13 cellular contexts compared by ENCODE assay signal in the genomic region with DNA sequence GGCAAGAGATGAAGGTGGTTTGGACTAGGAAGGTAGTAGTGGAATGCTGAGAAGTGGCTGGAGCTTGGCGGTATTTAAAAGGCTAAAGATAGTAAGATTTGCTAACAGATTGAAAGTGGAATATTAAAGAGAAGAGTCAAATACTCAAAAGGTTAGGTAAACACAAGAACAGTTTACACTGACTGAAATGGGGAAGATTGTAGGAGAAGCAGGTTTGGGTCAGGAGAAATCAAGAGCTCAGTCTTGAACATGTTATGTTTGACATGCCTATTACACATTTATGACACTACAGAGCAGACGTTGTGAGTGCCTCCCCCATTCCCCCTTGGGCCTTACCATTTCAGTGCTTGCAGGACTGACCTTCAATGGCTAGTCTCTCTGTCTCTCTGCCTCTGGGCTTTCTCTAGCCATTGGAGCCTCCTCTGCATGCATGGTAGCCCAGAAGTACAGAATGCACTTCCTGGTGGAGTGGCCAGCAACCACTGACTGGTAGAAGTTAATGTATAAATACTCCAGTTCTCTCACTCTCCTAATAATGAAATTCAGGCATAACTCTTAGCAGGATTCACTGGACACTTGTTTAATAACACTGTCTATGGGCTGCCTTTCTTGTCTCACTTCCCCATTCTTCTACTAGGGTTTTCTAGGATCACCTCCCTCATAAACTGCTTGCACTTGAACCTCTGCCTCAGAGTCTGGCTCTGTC. TPM values are rescaled to one million over a fixed set of nuclear protein-coding genes. Genes with fewer than 3 reads are reported as not detected.
DNase-seq lines count a peak whose midpoint lies in the region; ATAC-seq and TF ChIP-seq lines count a peak whose summit lies in the region.
"Had no signal": no experiment of that assay in that cellular context is flagged by ENCODE, and none has a peak within 500 bp of the region (broad histone marks: within the 10 kb centered on the region; RNA-seq: fewer than 3 reads in every experiment).

No MANE protein-coding gene starts in this region.

- DNase-seq in Caki2 (ENCODE audit: low read depth): peak; percentile 57
- DNase-seq in HK-2 (ENCODE audit: unreplicated experiment): peak; percentile 13
- no peak for DNase-seq in glutamatergic neuron
- no peak for DNase-seq in NCI-H446 (lab: John Stamatoyannopoulos, UW)
- DNase-seq in NCI-H128 (lab: John Stamatoyannopoulos, UW; ENCODE audit: unreplicated experiment): no peak
- no peak for DNase-seq in activated T-cell treated with anti-CD3 and anti-CD28 coated beads for 4 hours
- no peak for DNase-seq in NCI-H1105 (lab: John Stamatoyannopoulos, UW)
- DNase-seq: activated gamma-delta T cell, MG63, occipital lobe had no signal

- peak; percentile 51 for ATAC-seq in GM19467 (IDR thresholded peaks at IDR 0.05; ENCODE audit: unreplicated experiment)

- in situ Hi-C loops in Caki2 (cut with HindIII; ENCODE audit: low pct_unique_long_range_greater_than_20kb, low sequenced_read_pairs): no loop called here

- H3K36me3 Mint-ChIP-seq in glutamatergic neuron (ENCODE audit: unreplicated experiment): no peaks in the 10 kb centered on the region

- H3K27me3 Mint-ChIP-seq in glutamatergic neuron (ENCODE audit: unreplicated experiment): peaks cover 2% of the 10 kb centered on the region

- H3K4me3 Mint-ChIP-seq in glutamatergic neuron (ENCODE audit: unreplicated experiment): peak overlapping the region; percentile 31
- H3K4me3 Mint-ChIP-seq: dendritic cell treated with granulocyte-macrophage colony-stimulating factor and Interleukin-4, amounts not matched to agents 40 ng/mL and 50 ng/mL, for 4 days; stimulated activated naive CD8-positive, alpha-beta T cell treated with anti-CD3 and anti-CD28 coated beads, Interleukin-15, Interleukin-2, amounts not matched to agents 100 ng/mL and 50 ng/mL, for 24 hours had no signal

- TF ChIP-seq CTCF in glutamatergic neuron (IDR thresholded peaks at IDR 0.05; ENCODE audit: partially characterized antibody, unreplicated experiment): no peak

- peaks cover 39% of the 10 kb centered on the region for H3K4me1 Mint-ChIP-seq in glutamatergic neuron (ENCODE audit: low read depth, unreplicated experiment)

- peak overlapping the region; percentile 76 for H3K27ac Mint-ChIP-seq in glutamatergic neuron (ENCODE audit: unreplicated experiment)
- H3K27ac Mint-ChIP-seq: dendritic cell treated with granulocyte-macrophage colony-stimulating factor and Interleukin-4, amounts not matched to agents 40 ng/mL and 50 ng/mL, for 4 days; stimulated activated naive CD8-positive, alpha-beta T cell treated with anti-CD3 and anti-CD28 coated beads, Interleukin-15, Interleukin-2, amounts not matched to agents 100 ng/mL and 50 ng/mL, for 24 hours had no signal

- peaks cover 7% of the 10 kb centered on the region for H3K9me3 Mint-ChIP-seq in glutamatergic neuron (ENCODE audit: unreplicated experiment)
- H3K9me3 Mint-ChIP-seq: dendritic cell treated with granulocyte-macrophage colony-stimulating factor and Interleukin-4, amounts not matched to agents 40 ng/mL and 50 ng/mL, for 4 days; stimulated activated naive CD8-positive, alpha-beta T cell treated with anti-CD3 and anti-CD28 coated beads, Interleukin-15, Interleukin-2, amounts not matched to agents 100 ng/mL and 50 ng/mL, for 24 hours had no signal

RNA-seq across cellular contexts. Expression of gene HMGCS1, which starts 56.8 kb away (rescaled TPM):
- total RNA-seq in Caki2 (2014; rRNA removed; shearing (Covaris generic); ENCODE audit: low replicate concordance): 14.9 and 16.3 TPM in 2 replicates
- 452 TPM for total RNA-seq in glutamatergic neuron (ENCODE audit: unreplicated experiment)

Comparison
In these comparisons a context has a peak if more than half of its experiments do, and no peak if none do; other contexts are left out.
1. DNase-seq: peak in Caki2 (single experiment) and HK-2 (single experiment); none in glutamatergic neuron (single experiment), NCI-H446 (0 of 2), NCI-H128 (single experiment), activated T-cell treated with anti-CD3 and anti-CD28 coated beads for 4 hours (single experiment) and NCI-H1105 (single experiment).
2. RNA of gene HMGCS1, which starts 56.8 kb away (total RNA-seq): 452 TPM in glutamatergic neuron (single experiment); 14.9 to 16.3 TPM in Caki2; every median in the first group is over 10 times any median in the second.